ENCODE assay signal across 23 cellular contexts in the genomic region with DNA sequence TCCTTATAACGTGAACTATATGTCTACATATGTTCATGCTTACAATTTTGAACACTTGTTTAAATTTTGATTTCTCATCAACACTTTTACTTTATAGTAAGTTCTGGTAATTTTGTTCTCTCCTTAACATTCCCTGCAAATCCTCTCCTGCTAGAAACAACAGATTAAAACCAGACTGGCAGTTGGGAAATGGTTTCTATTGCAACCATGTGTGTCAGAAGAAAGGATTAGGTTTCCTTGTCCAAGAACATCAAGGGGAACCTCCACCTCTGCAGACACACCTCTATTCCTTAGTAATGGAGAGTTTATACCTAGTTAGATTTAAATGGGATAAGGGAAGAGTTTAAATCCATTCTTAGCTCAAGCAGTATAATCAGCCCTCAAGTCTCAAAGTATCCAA.
"Had no signal": no experiment of that assay in that cellular context is flagged by ENCODE, and none has a peak within 500 bp of the region (broad histone marks: within the 10 kb centered on the region; RNA-seq: fewer than 3 reads in every experiment).

No MANE protein-coding gene starts in this region.

- H3K9me3 ChIP-seq: esophagus squamous epithelium, gastrocnemius medialis, mucosa of descending colon, right lobe of liver, suprapubic skin, transverse colon, upper lobe of right lung, uterus had no signal

- H3K9ac ChIP-seq: neural progenitor cell, parathyroid adenoma had no signal

- H3K27me3 ChIP-seq: esophagus squamous epithelium, gastrocnemius medialis, neural progenitor cell, right lobe of liver, suprapubic skin, transverse colon, upper lobe of right lung, uterus had no signal

- ATAC-seq: effector memory CD8-positive, alpha-beta T cell; gastrocnemius medialis; left lobe of liver; mucosa of descending colon; right lobe of liver; stimulated activated naive CD8-positive, alpha-beta T cell treated with anti-CD3 and anti-CD28 coated beads, Interleukin-15, amount 100 ng/mL, for 72 hours; upper lobe of right lung had no signal

- H3K4me1 ChIP-seq: parathyroid adenoma had no signal

- H3K4me2 ChIP-seq: neural progenitor cell had no signal

- H3K27ac ChIP-seq: esophagus squamous epithelium, gastrocnemius medialis, neural progenitor cell, parathyroid adenoma, right lobe of liver, suprapubic skin, transverse colon, upper lobe of right lung, uterus had no signal

- H3K36me3 ChIP-seq: gastrocnemius medialis, neural progenitor cell, right lobe of liver, suprapubic skin, transverse colon, upper lobe of right lung, uterus had no signal

- H2AFZ ChIP-seq: neural progenitor cell, parathyroid adenoma had no signal

- H3K4me3 ChIP-seq: esophagus squamous epithelium, gastrocnemius medialis, lung, mucosa of descending colon, neural progenitor cell, right lobe of liver, suprapubic skin, transverse colon, upper lobe of right lung, uterus had no signal

- DNase-seq: cortex of kidney; effector memory CD8-positive, alpha-beta T cell; erythroblast; esophagus squamous epithelium; gastrocnemius medialis; head of caudate nucleus; mesenchymal stem cell; mucosa of descending colon; naive B cell; right lobe of liver; small intestine; stimulated activated CD4-positive, alpha-beta T cell treated with anti-CD3 and anti-CD28 coated beads, Interleukin-15, amount 100 ng/mL, for 24 hours; stimulated activated CD4-positive, alpha-beta T cell treated with anti-CD3 and anti-CD28 coated beads, Interleukin-2, amount 100 ng/mL, for 48 hours; stimulated activated naive CD4-positive, alpha-beta T cell; stimulated activated naive CD8-positive, alpha-beta T cell treated with anti-CD3 and anti-CD28 coated beads, Interleukin-15, amount 100 ng/mL, for 72 hours; transverse colon; upper lobe of right lung; uterus had no signal
